In the genomic region with DNA sequence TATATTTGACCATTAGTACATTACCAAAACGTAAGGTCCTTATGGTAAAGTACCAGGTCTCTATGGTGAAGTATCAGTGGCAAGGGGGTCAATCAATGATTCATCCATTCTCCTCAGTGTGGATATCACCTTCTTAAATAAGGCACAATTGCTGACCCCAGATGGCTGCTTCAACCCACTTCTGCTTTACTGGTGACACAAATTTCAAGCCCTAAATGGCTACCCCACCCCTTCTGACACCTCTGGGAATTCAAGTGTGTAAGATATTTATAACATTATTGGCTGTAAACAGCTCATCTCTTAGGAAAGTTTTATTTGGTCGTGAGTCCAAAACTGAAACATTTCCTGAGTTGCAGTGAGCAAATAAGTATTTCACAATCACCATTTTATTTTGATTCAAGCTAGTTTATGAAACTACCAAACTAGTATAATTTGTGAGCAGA, we compare ENCODE assay signal across 9 cellular contexts. TPM values are rescaled to one million over a fixed set of nuclear protein-coding genes. Genes with fewer than 3 reads are reported as not detected.
DNase-seq lines count a peak whose midpoint lies in the region; ATAC-seq and FAIRE-seq lines count a peak whose summit lies in the region.
"Had no signal": no experiment of that assay in that cellular context is flagged by ENCODE, and none has a peak within 500 bp of the region (broad histone marks: within the 10 kb centered on the region; RNA-seq: fewer than 3 reads in every experiment).

No MANE protein-coding gene starts in this region.

- no peaks in the 10 kb centered on the region for H3K27me3 Mint-ChIP-seq in stimulated activated naive CD8-positive, alpha-beta T cell treated with anti-CD3 and anti-CD28 coated beads, Interleukin-15, amount 100 ng/mL, for 72 hours
- H3K27me3 Mint-ChIP-seq in IgD-negative memory B cell: no peaks in the 10 kb centered on the region
- no peaks in the 10 kb centered on the region for H3K27me3 Mint-ChIP-seq in stimulated activated memory B cell treated with anti-CD40 and anti-IgM and Interleukin-4, amounts not matched to agents 10 μg/mL and 1 μg/mL and 100 μg/mL, for 72 hours
- H3K27me3 Mint-ChIP-seq: CD4-positive, CD25-positive, alpha-beta regulatory T cell had no signal

- H3K9me3 Mint-ChIP-seq in stimulated activated naive CD8-positive, alpha-beta T cell treated with anti-CD3 and anti-CD28 coated beads, Interleukin-15, amount 100 ng/mL, for 72 hours: peaks cover 0 to 5% of the 10 kb centered on the region in 2 donors
- no peaks in the 10 kb centered on the region for H3K9me3 Mint-ChIP-seq in IgD-negative memory B cell
- H3K9me3 Mint-ChIP-seq in stimulated activated memory B cell treated with anti-CD40 and anti-IgM and Interleukin-4, amounts not matched to agents 10 μg/mL and 1 μg/mL and 100 μg/mL, for 72 hours: peaks cover 3% of the 10 kb centered on the region

- ATAC-seq in stimulated activated naive CD8-positive, alpha-beta T cell treated with anti-CD3 and anti-CD28 coated beads, Interleukin-15, Interleukin-2, amounts not matched to agents 100 U/mL and 50 U/mL, for 24 hours: peak; percentile 38
- no peak for ATAC-seq in stimulated activated naive CD8-positive, alpha-beta T cell treated with anti-CD3 and anti-CD28 coated beads, Interleukin-15, amount 100 ng/mL, for 72 hours
- peak; percentile 96 for ATAC-seq in stimulated activated memory B cell treated with anti-CD40 and anti-IgM and Interleukin-4, amounts not matched to agents 10 μg/mL and 1 μg/mL and 100 μg/mL, for 72 hours

- peaks cover 2% of the 10 kb centered on the region for H3K36me3 Mint-ChIP-seq in IgD-negative memory B cell
- peaks cover 18% of the 10 kb centered on the region for H3K36me3 Mint-ChIP-seq in stimulated activated memory B cell treated with anti-CD40 and anti-IgM and Interleukin-4, amounts not matched to agents 10 μg/mL and 1 μg/mL and 100 μg/mL, for 72 hours

- no peak for DNase-seq in stimulated activated naive CD8-positive, alpha-beta T cell treated with anti-CD3 and anti-CD28 coated beads, Interleukin-15, Interleukin-2, amounts not matched to agents 100 U/mL and 50 U/mL, for 24 hours
- no peak for DNase-seq in stimulated activated naive CD8-positive, alpha-beta T cell treated with anti-CD3 and anti-CD28 coated beads, Interleukin-15, amount 100 ng/mL, for 72 hours
- no peak for DNase-seq in glomerular visceral epithelial cell (ENCODE audit: extremely low spot score)
- DNase-seq in NCI-H345 treated with DMSO at 0.1 percent for 48 hours (lab: John Stamatoyannopoulos, UW; ENCODE audit: unreplicated experiment): no peak
- no peak for DNase-seq in DMS79 (lab: John Stamatoyannopoulos, UW)
- DNase-seq: CD4-positive, CD25-positive, alpha-beta regulatory T cell had no signal

- no peak overlapping the region for H3K4me3 Mint-ChIP-seq in stimulated activated naive CD8-positive, alpha-beta T cell treated with anti-CD3 and anti-CD28 coated beads, Interleukin-15, amount 100 ng/mL, for 72 hours
- peak overlapping the region; percentile 49 to 88 (median 68) for H3K4me3 Mint-ChIP-seq in IgD-negative memory B cell
- H3K4me3 Mint-ChIP-seq in stimulated activated memory B cell treated with anti-CD40 and anti-IgM and Interleukin-4, amounts not matched to agents 10 μg/mL and 1 μg/mL and 100 μg/mL, for 72 hours: peak overlapping the region; percentile 56

- peaks cover 77% of the 10 kb centered on the region for H3K4me1 Mint-ChIP-seq in stimulated activated naive CD8-positive, alpha-beta T cell treated with anti-CD3 and anti-CD28 coated beads, Interleukin-15, amount 100 ng/mL, for 72 hours
- H3K4me1 Mint-ChIP-seq in IgD-negative memory B cell: peaks cover 35 to 49% (median 47%) of the 10 kb centered on the region in 3 donors
- H3K4me1 Mint-ChIP-seq in stimulated activated memory B cell treated with anti-CD40 and anti-IgM and Interleukin-4, amounts not matched to agents 10 μg/mL and 1 μg/mL and 100 μg/mL, for 72 hours: peaks cover 76% of the 10 kb centered on the region

- no peak overlapping the region for H3K27ac Mint-ChIP-seq in stimulated activated naive CD8-positive, alpha-beta T cell treated with anti-CD3 and anti-CD28 coated beads, Interleukin-15, amount 100 ng/mL, for 72 hours
- H3K27ac Mint-ChIP-seq in IgD-negative memory B cell: peak overlapping the region; percentile 50 to 83 (median 55)
- peak overlapping the region; percentile 72 for H3K27ac Mint-ChIP-seq in stimulated activated memory B cell treated with anti-CD40 and anti-IgM and Interleukin-4, amounts not matched to agents 10 μg/mL and 1 μg/mL and 100 μg/mL, for 72 hours

- peak; percentile 23 for FAIRE-seq in endometrium (lab: Jason Lieb, UNC)

RNA-seq across cellular contexts. Expression of gene WBP4, which starts 7.9 kb away (rescaled TPM):
- 3.7 TPM for polyA plus RNA-seq in IgD-negative memory B cell

RNA-seq across cellular contexts. Expression of gene ELF1, which starts 34.3 kb away (rescaled TPM):
- polyA plus RNA-seq in IgD-negative memory B cell: 148 TPM

Comparison
In these comparisons a context has a peak if more than half of its experiments do, and no peak if none do; other contexts are left out.
1. H3K27ac Mint-ChIP-seq: peak in IgD-negative memory B cell (3 of 3) and stimulated activated memory B cell treated with anti-CD40 and anti-IgM and Interleukin-4, amounts not matched to agents 10 μg/mL and 1 μg/mL and 100 μg/mL, for 72 hours (single experiment); none in stimulated activated naive CD8-positive, alpha-beta T cell treated with anti-CD3 and anti-CD28 coated beads, Interleukin-15, amount 100 ng/mL, for 72 hours (0 of 2).
2. H3K4me3 Mint-ChIP-seq: peak in IgD-negative memory B cell (4 of 4) and stimulated activated memory B cell treated with anti-CD40 and anti-IgM and Interleukin-4, amounts not matched to agents 10 μg/mL and 1 μg/mL and 100 μg/mL, for 72 hours (single experiment); none in stimulated activated naive CD8-positive, alpha-beta T cell treated with anti-CD3 and anti-CD28 coated beads, Interleukin-15, amount 100 ng/mL, for 72 hours (0 of 2).